In genomic region chr10:100347568-100348195, GRCh38 we compare ENCODE assay signal across 8 cellular contexts.
A peak's percentile ranks its signal among the peaks of the same experiment; 100 is the strongest.
DNase-seq lines count a peak whose midpoint lies in the region; ATAC-seq and TF ChIP-seq lines count a peak whose summit lies in the region.

No MANE protein-coding gene starts in this region.

- H3K9me3 ChIP-seq in OCI-LY3 (ENCODE audit: insufficient read depth, low read length) = no peaks in the 10 kb centered on the region
- no peaks in the 10 kb centered on the region for H3K9me3 ChIP-seq in muscle layer of duodenum (ENCODE audit: control insufficient read depth in 1 of 2, low read length in 2 of 2)

- H3K4me1 ChIP-seq in OCI-LY3 (ENCODE audit: low read length) = peaks cover 29% of the 10 kb centered on the region
- peaks cover 0 to 23% of the 10 kb centered on the region in 2 donors for H3K4me1 ChIP-seq in muscle layer of duodenum (ENCODE audit: control insufficient read depth in 1 of 2, insufficient read depth in 2 of 2, low read length in 2 of 2)

- peak; percentile 59 for DNase-seq in NCI-H82 (lab: John Stamatoyannopoulos, UW)
- no peak for DNase-seq in NCI-H82 treated with DMSO at 0.1 percent for 48 hours (lab: John Stamatoyannopoulos, UW; ENCODE audit: unreplicated experiment)
- no peak for DNase-seq in effector memory CD8-positive, alpha-beta T cell
- DNase-seq in NCI-H2171 treated with DMSO at 0.1 percent for 48 hours (lab: John Stamatoyannopoulos, UW) = no peak
- no peak for DNase-seq in NCI-H774 (lab: John Stamatoyannopoulos, UW)
- no peak for DNase-seq in NCI-H2171 (lab: John Stamatoyannopoulos, UW)

- no peak for ATAC-seq in effector memory CD8-positive, alpha-beta T cell (replicated peaks)

- H3K4me3 Mint-ChIP-seq in effector memory CD8-positive, alpha-beta T cell = peak overlapping the region; percentile 77 to 83

- H3K27me3 ChIP-seq in OCI-LY3 (ENCODE audit: low read depth, low read length) (no peaks in the 10 kb centered on the region), muscle layer of duodenum (ENCODE audit: low read depth, low read length) (peaks cover 12% of the 10 kb centered on the region)

- peaks cover 27 to 33% of the 10 kb centered on the region in 2 donors for H3K4me1 Mint-ChIP-seq in effector memory CD8-positive, alpha-beta T cell (ENCODE audit: low read depth in 2 of 2)

- peaks cover 47% of the 10 kb centered on the region for H4K20me1 ChIP-seq in OCI-LY3 (ENCODE audit: insufficient read depth, low read length)

- H3K9me3 Mint-ChIP-seq in effector memory CD8-positive, alpha-beta T cell = no peaks in the 10 kb centered on the region

- no peaks in the 10 kb centered on the region for H3K27me3 Mint-ChIP-seq in effector memory CD8-positive, alpha-beta T cell

- H3K4me3 ChIP-seq in OCI-LY3 (ENCODE audit: low read length) = peak overlapping the region; percentile 100
- peak overlapping the region; percentile 75 to 81 for H3K4me3 ChIP-seq in muscle layer of duodenum (ENCODE audit: low read depth in 1 of 2, low read length in 2 of 2)

- no peak overlapping the region for H2AFZ ChIP-seq in OCI-LY3 (ENCODE audit: low read depth, low read length)

- peak overlapping the region; percentile 100 for H3K9ac ChIP-seq in OCI-LY3 (ENCODE audit: low read length)

- H3K4me2 ChIP-seq in OCI-LY3 (ENCODE audit: low read length) = peak overlapping the region; percentile 99

- peaks cover 64% of the 10 kb centered on the region for H3K79me2 ChIP-seq in OCI-LY3 (ENCODE audit: low read length)

- H3K27ac ChIP-seq in OCI-LY3 (ENCODE audit: low read length) (peak overlapping the region; percentile 85), muscle layer of duodenum (ENCODE audit: low read length) (peak overlapping the region; percentile 39)

- no peaks in the 10 kb centered on the region for H3K36me3 Mint-ChIP-seq in effector memory CD8-positive, alpha-beta T cell (ENCODE audit: insufficient read depth)

- H3K36me3 ChIP-seq in OCI-LY3 (replicated peaks; ENCODE audit: low read depth, low read length) (peaks cover 53% of the 10 kb centered on the region), muscle layer of duodenum (ENCODE audit: control insufficient read depth in 1 of 2, insufficient read depth in 2 of 2, low read length in 2 of 2) (no peaks in the 10 kb centered on the region)

- H3K27ac Mint-ChIP-seq in effector memory CD8-positive, alpha-beta T cell = peak overlapping the region; percentile 41 to 71

- TF ChIP-seq CTCF in OCI-LY3 (IDR thresholded peaks at IDR 0.05; ENCODE audit: low read depth, low read length) = no peak
